Comparison of ENCODE assay signal across 8 cellular contexts in the genomic region with DNA sequence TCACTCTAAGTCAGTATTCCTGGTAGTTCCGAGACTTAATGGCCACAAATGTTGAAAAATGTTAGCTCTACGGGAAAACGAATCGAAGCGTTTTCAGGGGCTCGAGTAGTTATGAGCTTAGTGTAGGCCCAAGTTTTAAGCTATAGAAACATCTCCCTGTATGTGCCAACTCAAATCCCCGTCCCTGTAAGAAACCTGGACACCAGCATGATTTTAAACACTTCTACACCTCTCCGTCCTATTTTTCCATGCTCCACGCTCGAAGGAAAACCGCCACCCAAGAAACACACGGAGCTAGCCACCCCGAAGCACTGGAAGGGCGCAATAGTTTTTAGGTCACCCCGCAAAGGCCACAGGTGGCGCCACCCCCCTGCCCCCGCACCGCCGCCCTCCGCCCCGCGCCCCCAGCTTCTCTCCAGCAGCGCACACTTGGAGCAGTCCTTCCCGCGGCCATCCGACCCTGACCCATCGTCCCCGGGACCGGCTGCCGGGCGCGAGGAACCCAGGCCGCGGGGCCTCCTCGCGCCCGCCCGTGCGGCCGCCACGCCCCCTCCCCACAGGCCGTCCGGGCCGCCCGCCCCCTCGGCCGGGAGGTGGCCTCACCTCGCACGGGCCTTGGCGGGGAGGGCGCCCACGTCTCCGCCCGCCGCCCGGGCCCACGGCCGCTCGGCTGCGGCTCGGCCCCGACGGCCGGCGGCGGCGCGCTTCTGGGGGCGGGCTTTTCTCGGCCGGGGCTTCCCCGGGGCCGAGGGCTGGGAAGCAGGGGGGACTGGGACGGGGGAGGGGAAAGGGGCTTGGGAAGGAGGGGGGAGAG. TPM values are rescaled to one million over a fixed set of nuclear protein-coding genes. Genes with fewer than 3 reads are reported as not detected.
DNase-seq lines count a peak whose midpoint lies in the region; ATAC-seq and TF ChIP-seq lines count a peak whose summit lies in the region.

No MANE protein-coding gene starts in this region.

- DNase-seq in CD1c-positive myeloid dendritic cell (ENCODE audit: extremely low spot score) (peak; percentile 69), PC-3 (peak; percentile 27), astrocyte of the cerebellum (ENCODE audit: low read depth) (no peak)
- no peak for DNase-seq in effector CD4-positive, alpha-beta T cell

- intact Hi-C loops in PC-3 (cut with micrococcal nuclease), result no loop called here

- in situ Hi-C loops in astrocyte of the cerebellum (cut with HindIII; ENCODE audit: low sequenced_read_pairs), result no loop called here

- H3K27ac ChIP-seq in PC-3 (ENCODE audit: low read length), result peak overlapping the region; percentile 48
- H3K27ac ChIP-seq in skin epidermis, result peak overlapping the region; percentile 78 to 99 (median 95)

- H3K9ac ChIP-seq in PC-3 (ENCODE audit: low read length), result peak overlapping the region; percentile 90
- H3K9ac ChIP-seq in iPS-15b (ENCODE audit: low read depth, low read length), result peak overlapping the region; percentile 88

- H3F3A ChIP-seq in PC-3 (ENCODE audit: low read length, unreplicated experiment), result no peaks in the 10 kb centered on the region

- no peaks in the 10 kb centered on the region for H3K27me3 ChIP-seq in PC-3 (ENCODE audit: low read length)
- H3K27me3 ChIP-seq in iPS-15b (ENCODE audit: control insufficient read depth, insufficient read depth, low read length), result no peaks in the 10 kb centered on the region

- ATAC-seq in GM18873 (IDR thresholded peaks at IDR 0.05; ENCODE audit: low FRiP score, unreplicated experiment) (peak; percentile 10), HG03097 (IDR thresholded peaks at IDR 0.05; ENCODE audit: low FRiP score, unreplicated experiment) (peak; percentile 44), PC-3 (peak; percentile 74)

- no peaks in the 10 kb centered on the region for H3K9me2 ChIP-seq in PC-3 (replicated peaks; ENCODE audit: low read length)

- H2AFZ ChIP-seq in PC-3 (ENCODE audit: low read length), result peak overlapping the region; percentile 85

- no peaks in the 10 kb centered on the region for H3K36me3 ChIP-seq in PC-3 (ENCODE audit: low read depth, low read length)
- H3K36me3 ChIP-seq in iPS-15b (ENCODE audit: control insufficient read depth, insufficient read depth, low read length), result no peaks in the 10 kb centered on the region

- no TSS peak for BruUV-seq in PC-3 (replicated peaks; lab: Mats Ljungman, UMichigan)

- TF ChIP-seq CTCF in PC-3 (conservative IDR thresholded peaks at IDR 0.05; ENCODE audit: low read depth, low read length) (no peak), astrocyte of the cerebellum (IDR thresholded peaks at IDR 0.05; ENCODE audit: low read depth, low read length, missing control alignments) (no peak)

- peaks cover 19% of the 10 kb centered on the region for H3K79me2 ChIP-seq in PC-3 (ENCODE audit: low read length)

- peak overlapping the region; percentile 96 for H3K4me2 ChIP-seq in PC-3 (ENCODE audit: low read length)

- POLR2A ChIA-PET in PC-3 (lab: Charles Lee; ENCODE audit: unreplicated experiment), result interaction anchor here (0.6 to 0.7 kb wide), 2 partner anchors 201 to 1070 kb away, joined by 3 to 13 read pairs; partner anchors contain the start of gene SHMT2

- no peaks in the 10 kb centered on the region for H3K9me3 ChIP-seq in PC-3 (ENCODE audit: low read length)
- H3K9me3 ChIP-seq in iPS-15b (ENCODE audit: control insufficient read depth, insufficient read depth, low read length), result no peaks in the 10 kb centered on the region

- CTCF ChIA-PET in PC-3 (lab: Charles Lee), result interaction anchor here (1.2 kb wide), 1 partner anchor 23 kb away, joined by 4 read pairs; no protein-coding TSS in a partner anchor

- H3K4me1 ChIP-seq in PC-3 (ENCODE audit: insufficient read depth, low read length) (peaks cover 14% of the 10 kb centered on the region), iPS-15b (ENCODE audit: control insufficient read depth, insufficient read depth, low read length) (no peaks in the 10 kb centered on the region)

- H3K4me3 ChIP-seq in PC-3 (ENCODE audit: low read length) (peak overlapping the region; percentile 85), astrocyte of the cerebellum (ENCODE audit: low read depth, low read length) (peak overlapping the region; percentile 54), iPS-15b (ENCODE audit: low read depth, low read length) (peak overlapping the region; percentile 72), skin epidermis (peak overlapping the region; percentile 53 to 80 (median 71))

- H4K20me1 ChIP-seq in PC-3 (ENCODE audit: low read length), result no peaks in the 10 kb centered on the region

RNA-seq across cellular contexts. Expression of gene R3HDM2, which starts 0.5 kb away (rescaled TPM):
- 14.0 and 15.7 TPM in 2 replicates for total RNA-seq in PC-3 (2014; rRNA removed)

RNA-seq across cellular contexts. Expression of gene INHBC, which starts 4.3 kb away (rescaled TPM):
- not detected in 2 replicates for total RNA-seq in PC-3 (2014; rRNA removed)

RNA-seq across cellular contexts. Expression of gene INHBE, which starts 24.8 kb away (rescaled TPM):
- total RNA-seq in PC-3 (2014; rRNA removed), result not detected in 2 replicates

RNA-seq across cellular contexts. Expression of gene GLI1, which starts 29.3 kb away (rescaled TPM):
- 3.0 TPM in 1 of 2 replicates, not detected in the other for total RNA-seq in PC-3 (2014; rRNA removed)

RNA-seq across cellular contexts. Expression of gene ARHGAP9, which starts 49.3 kb away (rescaled TPM):
- not detected in 2 replicates for total RNA-seq in PC-3 (2014; rRNA removed)

Comparison
In these comparisons a context has a peak if more than half of its experiments do, and no peak if none do; other contexts are left out.
1. DNase-seq: peak in CD1c-positive myeloid dendritic cell (single experiment) and PC-3 (single experiment); none in astrocyte of the cerebellum (single experiment) and effector CD4-positive, alpha-beta T cell (single experiment).
2. ATAC-seq: peak in every context shown above with its lines; median percentile 74 in PC-3; 44 in HG03097; 10 in GM18873.
3. Peak in every context shown above with its lines, with median percentiles within 50 percentile points of each other: H3K4me3 ChIP-seq.